Comparison of ENCODE assay signal across 8 cellular contexts in genomic region chr11:124875943-124876817, GRCh38. TPM values are rescaled to one million over a fixed set of nuclear protein-coding genes. Genes with fewer than 3 reads are reported as not detected.
A peak's percentile ranks its signal among the peaks of the same experiment; 100 is the strongest.
DNase-seq lines count a peak whose midpoint lies in the region; ATAC-seq and TF ChIP-seq lines count a peak whose summit lies in the region.

No MANE protein-coding gene starts in this region.

- CTCF ChIA-PET in A673 (lab: Charles Lee): interaction anchor here (0.6 to 1.5 kb wide), 18 partner anchors 9 to 565 kb away, joined by 3 to 6 read pairs (median 4); partner anchors contain the start of genes CCDC15 and TBRG1
- CTCF ChIA-PET in activated CD4-positive, alpha-beta T cell treated with anti-CD3 and anti-CD28 coated beads for 36 hours (lab: Charles Lee): interaction anchor here (0.6 to 1.7 kb wide), 26 partner anchors 10 to 694 kb away, joined by 3 to 19 read pairs (median 4); partner anchors contain the start of genes CCDC15, HEPN1, MSANTD2 and SIAE

- H3K4me1 Mint-ChIP-seq in activated CD4-positive, alpha-beta T cell treated with anti-CD3 and anti-CD28 coated beads for 36 hours: peaks cover 16% of the 10 kb centered on the region

- H3K9me3 ChIP-seq in A673 (ENCODE audit: low read depth, low read length, poor library complexity, severe bottlenecking): no peaks in the 10 kb centered on the region

- peaks cover 2% of the 10 kb centered on the region for H3K36me3 Mint-ChIP-seq in activated CD4-positive, alpha-beta T cell treated with anti-CD3 and anti-CD28 coated beads for 36 hours (ENCODE audit: low read depth)

- POLR2A ChIA-PET in A673 (lab: Charles Lee; ENCODE audit: low non-redundant PET): interaction anchor here (0.6 kb wide), 2 partner anchors 78 to 105 kb away, joined by 4 read pairs; partner anchors contain the start of gene CCDC15
- POLR2A ChIA-PET in activated CD4-positive, alpha-beta T cell treated with anti-CD3 and anti-CD28 coated beads for 36 hours (lab: Charles Lee): interaction anchor here (0.7 to 1.2 kb wide), 5 partner anchors 39 to 254 kb away, joined by 3 to 5 read pairs (median 3); partner anchors contain the start of genes TBRG1 and TMEM218

- peaks cover 27% of the 10 kb centered on the region for H3K27me3 Mint-ChIP-seq in activated CD4-positive, alpha-beta T cell treated with anti-CD3 and anti-CD28 coated beads for 36 hours

- H3K4me1 ChIP-seq in A673 (ENCODE audit: insufficient read depth, low read length, poor library complexity, severe bottlenecking): no peaks in the 10 kb centered on the region

- H3K36me3 ChIP-seq in A673 (ENCODE audit: insufficient read depth, low read length, poor library complexity, severe bottlenecking): no peaks in the 10 kb centered on the region

- peak; percentile 83 for ATAC-seq in GM18519 (IDR thresholded peaks at IDR 0.05; ENCODE audit: low FRiP score, unreplicated experiment)
- peak; percentile 94 for ATAC-seq in HG03064 (IDR thresholded peaks at IDR 0.05; ENCODE audit: low read depth, unreplicated experiment)
- peak; percentile 98 for ATAC-seq in activated CD4-positive, alpha-beta T cell treated with anti-CD3 and anti-CD28 coated beads for 36 hours

- intact Hi-C loops in A673 (cut with micrococcal nuclease; ENCODE audit: unreplicated experiment): no loop called here
- intact Hi-C loops in activated CD4-positive, alpha-beta T cell treated with anti-CD3 and anti-CD28 coated beads for 36 hours (cut with DNase I, micrococcal nuclease): loop anchor here (1.0 to 10.0 kb wide), 13 partner anchors 10 to 1011 kb away; partner anchors contain the start of genes CCDC15 (in 2 of the 2), MSANTD2 (in 2 of the 2), ESAM (in 1 of the 2) and HYLS1 (in 1 of the 2)

- peak overlapping the region; percentile 83 for H3K27ac ChIP-seq in A673 (ENCODE audit: low read depth, low read length, poor library complexity, severe bottlenecking)
- peak overlapping the region; percentile 92 for H3K27ac ChIP-seq in cingulate gyrus (ENCODE audit: low read depth, low read length)

- H3K9me3 Mint-ChIP-seq in activated CD4-positive, alpha-beta T cell treated with anti-CD3 and anti-CD28 coated beads for 36 hours (ENCODE audit: low read depth): no peaks in the 10 kb centered on the region

- TF ChIP-seq CTCF in A673 (conservative IDR thresholded peaks at IDR 0.05; ENCODE audit: low read depth, low read length): peak; percentile 89

- BruUV-seq in A673 (replicated peaks; lab: Mats Ljungman, UMichigan): no TSS peak

- DNase-seq in A673 (ENCODE audit: low spot score) (peak; percentile 95), NCI-H345 treated with DMSO at 0.1 percent for 48 hours (lab: John Stamatoyannopoulos, UW; ENCODE audit: unreplicated experiment) (peak; percentile 76), left kidney (ENCODE audit: low read depth, low spot score) (peak; percentile 96)
- peak; percentile 88 for DNase-seq in activated CD4-positive, alpha-beta T cell treated with anti-CD3 and anti-CD28 coated beads for 36 hours
- peak; percentile 67 to 71 for DNase-seq in stimulated activated CD4-positive, alpha-beta T cell treated with anti-CD3 and anti-CD28 coated beads, Interleukin-1b, Interleukin-23, amount 100 ng/mL, for 4 hours (ENCODE audit: low read depth in 2 of 2)

- H3K4me3 Mint-ChIP-seq in activated CD4-positive, alpha-beta T cell treated with anti-CD3 and anti-CD28 coated beads for 36 hours: peak overlapping the region; percentile 77

- H3K4me3 ChIP-seq in A673 (ENCODE audit: low read depth, low read length, poor library complexity, severe bottlenecking): peak overlapping the region; percentile 58

- H3K27ac Mint-ChIP-seq in activated CD4-positive, alpha-beta T cell treated with anti-CD3 and anti-CD28 coated beads for 36 hours: peak overlapping the region; percentile 58

- H3K27me3 ChIP-seq in A673 (replicated peaks; ENCODE audit: insufficient read depth, low read depth, low read length, poor library complexity): peaks cover 20% of the 10 kb centered on the region

RNA-seq across cellular contexts. Expression of gene ROBO3, which starts 10.9 kb away (rescaled TPM):
- total RNA-seq in A673 (2021): 2.3 and 5.1 TPM in 2 replicates
- 10 to 100 TPM; 21.9 to 26.1 TPM for total RNA-seq in activated CD4-positive, alpha-beta T cell treated with anti-CD3 and anti-CD28 coated beads for 36 hours

RNA-seq across cellular contexts. Expression of gene ROBO4, which starts 21.5 kb away (rescaled TPM):
- not detected in 2 replicates for total RNA-seq in A673 (2021)
- total RNA-seq in activated CD4-positive, alpha-beta T cell treated with anti-CD3 and anti-CD28 coated beads for 36 hours: not detected

RNA-seq across cellular contexts. Expression of gene HEPN1, which starts 42.9 kb away (rescaled TPM):
- not detected in 2 replicates for total RNA-seq in A673 (2021)
- not detected for total RNA-seq in activated CD4-positive, alpha-beta T cell treated with anti-CD3 and anti-CD28 coated beads for 36 hours

RNA-seq across cellular contexts. Expression of gene HEPACAM, which starts 59.7 kb away (rescaled TPM):
- total RNA-seq in A673 (2021): not detected in 2 replicates
- total RNA-seq in activated CD4-positive, alpha-beta T cell treated with anti-CD3 and anti-CD28 coated beads for 36 hours: not detected

Comparison
In these comparisons a context has a peak if more than half of its experiments do, and no peak if none do; other contexts are left out.
1. Peak in every context shown above with its lines: DNase-seq, ATAC-seq, H3K4me3 ChIP-seq and H3K27ac ChIP-seq.